17 cellular contexts compared by ENCODE assay signal in genomic region chr4:144402999-144403398, GRCh38.
DNase-seq lines count a peak whose midpoint lies in the region; ATAC-seq and TF ChIP-seq lines count a peak whose summit lies in the region.
"Had no signal": no experiment of that assay in that cellular context is flagged by ENCODE, and none has a peak within 500 bp of the region (broad histone marks: within the 10 kb centered on the region; RNA-seq: fewer than 3 reads in every experiment).

No MANE protein-coding gene starts in this region.

- H3F3A ChIP-seq in neural progenitor cell (ENCODE audit: low read depth): peaks cover 11% of the 10 kb centered on the region

- H3K79me2 ChIP-seq in neural progenitor cell (ENCODE audit: low read depth): no peaks in the 10 kb centered on the region

- no peaks in the 10 kb centered on the region for H3K36me3 ChIP-seq in neural progenitor cell
- H3K36me3 ChIP-seq: BLaER1, HAP-1 had no signal

- no peaks in the 10 kb centered on the region for H3K27me3 ChIP-seq in neural progenitor cell
- H3K27me3 ChIP-seq: BLaER1 had no signal

- H3K27ac Mint-ChIP-seq in activated B cell treated with CpG ODN at 0.5 μM for 24 hours (peak overlapping the region; percentile 30), neural progenitor cell (no peak overlapping the region)
- H3K27ac Mint-ChIP-seq: B cell; CD4-positive, CD25-positive, alpha-beta regulatory T cell; CD8-positive, alpha-beta T cell; HFFc6 had no signal

- POLR2A ChIA-PET in activated B cell treated with CpG ODN at 0.5 μM for 24 hours (lab: Charles Lee): no interaction called here

- H2AFZ ChIP-seq in neural progenitor cell (replicated peaks): no peak overlapping the region

- TF ChIP-seq CTCF in activated B cell treated with CpG ODN at 0.5 μM for 24 hours (IDR thresholded peaks at IDR 0.05) (no peak), neural progenitor cell (IDR thresholded peaks at IDR 0.05) (no peak)

- no peaks in the 10 kb centered on the region for H3K27me3 Mint-ChIP-seq in activated B cell treated with CpG ODN at 0.5 μM for 24 hours
- peaks cover 2% of the 10 kb centered on the region for H3K27me3 Mint-ChIP-seq in neural progenitor cell (ENCODE audit: insufficient read depth, low read depth)
- H3K27me3 Mint-ChIP-seq: B cell; CD4-positive, CD25-positive, alpha-beta regulatory T cell had no signal

- peak; percentile 51 for ATAC-seq in HG02610 (IDR thresholded peaks at IDR 0.05; ENCODE audit: unreplicated experiment)
- no peak for ATAC-seq in activated B cell treated with CpG ODN at 0.5 μM for 24 hours (ENCODE audit: low read depth)
- ATAC-seq in HG03108 (IDR thresholded peaks at IDR 0.05; ENCODE audit: unreplicated experiment): no peak
- ATAC-seq: CD8-positive, alpha-beta T cell had no signal

- peaks cover 18% of the 10 kb centered on the region for H3K4me1 ChIP-seq in neural progenitor cell
- H3K4me1 ChIP-seq: BLaER1, Caco-2, HAP-1 had no signal

- no peak overlapping the region for H3K4me3 ChIP-seq in neural progenitor cell
- H3K4me3 ChIP-seq: BLaER1, HAP-1 had no signal

- H3K27ac ChIP-seq in neural progenitor cell: peak overlapping the region; percentile 85
- H3K27ac ChIP-seq: BLaER1, C4-2B had no signal

- H3K4me1 Mint-ChIP-seq in activated B cell treated with CpG ODN at 0.5 μM for 24 hours (peaks cover 5% of the 10 kb centered on the region), neural progenitor cell (peaks cover 3% of the 10 kb centered on the region)
- H3K4me1 Mint-ChIP-seq: CD4-positive, CD25-positive, alpha-beta regulatory T cell had no signal

- H3K9me3 Mint-ChIP-seq in activated B cell treated with CpG ODN at 0.5 μM for 24 hours (no peaks in the 10 kb centered on the region), neural progenitor cell (no peaks in the 10 kb centered on the region)

- intact Hi-C loops in activated B cell treated with CpG ODN at 0.5 μM for 24 hours (cut with micrococcal nuclease): no loop called here

- H4K20me1 ChIP-seq in neural progenitor cell (ENCODE audit: low read depth): no peaks in the 10 kb centered on the region
- H4K20me1 ChIP-seq: BLaER1 had no signal

- DNase-seq in activated B cell treated with CpG ODN at 0.5 μM for 24 hours: no peak
- DNase-seq in neural progenitor cell (ENCODE audit: low spot score): no peak
- no peak for DNase-seq in AG08395 (ENCODE audit: low spot score)
- DNase-seq in inferior parietal cortex (ENCODE audit: extremely low spot score): no peak
- DNase-seq: Caco-2; CD4-positive, CD25-positive, alpha-beta regulatory T cell; CD8-positive, alpha-beta T cell; DMS153; DND-41; GOT3; HFFc6 had no signal

- no peak overlapping the region for H3K4me2 ChIP-seq in neural progenitor cell
- H3K4me2 ChIP-seq: BLaER1 had no signal

- H3K36me3 Mint-ChIP-seq in activated B cell treated with CpG ODN at 0.5 μM for 24 hours (ENCODE audit: low read depth): no peaks in the 10 kb centered on the region
- no peaks in the 10 kb centered on the region for H3K36me3 Mint-ChIP-seq in neural progenitor cell
- H3K36me3 Mint-ChIP-seq: CD4-positive, CD25-positive, alpha-beta regulatory T cell; CD8-positive, alpha-beta T cell had no signal

- H3K9me3 ChIP-seq in neural progenitor cell (ENCODE audit: low read depth): no peaks in the 10 kb centered on the region
- H3K9me3 ChIP-seq: Caco-2, HAP-1 had no signal

- H3K4me3 Mint-ChIP-seq in activated B cell treated with CpG ODN at 0.5 μM for 24 hours (no peak overlapping the region), neural progenitor cell (no peak overlapping the region)
- H3K4me3 Mint-ChIP-seq: B cell; CD4-positive, CD25-positive, alpha-beta regulatory T cell; CD8-positive, alpha-beta T cell; HFFc6 had no signal

- CTCF ChIA-PET in activated B cell treated with CpG ODN at 0.5 μM for 24 hours (lab: Charles Lee): no interaction called here

- H3K9ac ChIP-seq in neural progenitor cell: no peak overlapping the region
- H3K9ac ChIP-seq: BLaER1 had no signal
